16 cellular contexts compared by ENCODE assay signal in genomic region chr16:84178146-84178765, GRCh38. TPM values are rescaled to one million over a fixed set of nuclear protein-coding genes. Genes with fewer than 3 reads are reported as not detected.
DNase-seq lines count a peak whose midpoint lies in the region; ATAC-seq and TF ChIP-seq lines count a peak whose summit lies in the region.
"Had no signal": no experiment of that assay in that cellular context is flagged by ENCODE, and none has a peak within 500 bp of the region (broad histone marks: within the 10 kb centered on the region; RNA-seq: fewer than 3 reads in every experiment).

No MANE protein-coding gene starts in this region.

- no peak overlapping the region for H3K27ac ChIP-seq in mesenchymal stem cell (ENCODE audit: low read length, poor library complexity, severe bottlenecking)
- peak overlapping the region; percentile 77 to 82 for H3K27ac ChIP-seq in tibial artery
- H3K27ac ChIP-seq: parathyroid adenoma had no signal

- H3K36me3 ChIP-seq in mesenchymal stem cell (ENCODE audit: control insufficient read depth in 1 of 2, insufficient read depth in 2 of 2, low read depth in 1 of 2, low read length in 2 of 2) (peaks cover 47 to 53% of the 10 kb centered on the region in 2 experiments), tibial artery (peaks cover 39 to 52% (median 50%) of the 10 kb centered on the region in 3 donors)
- H3K36me3 ChIP-seq: MG63 had no signal

- WGBS in mesenchymal stem cell, result 97% methylated on average over 15 of the region's 15 CpGs

- H3K27ac Mint-ChIP-seq in activated CD4-positive, alpha-beta T cell treated with anti-CD3 and anti-CD28 coated beads, Interleukin-2, amount 10 ng/mL, durations not matched to agents 24 days and 14 days, result peak overlapping the region; percentile 46
- H3K27ac Mint-ChIP-seq in brain, result peak overlapping the region in 4 of 5 experiments; percentile 4 to 75 (median 46)
- H3K27ac Mint-ChIP-seq in stimulated activated effector memory CD8-positive, alpha-beta T cell treated with anti-CD3 and anti-CD28 coated beads, Interleukin-12 subunit alpha, Interleukin-12 subunit beta, amount 100 ng/mL, for 72 hours, result no peak overlapping the region
- H3K27ac Mint-ChIP-seq: activated naive CD4-positive, alpha-beta T cell treated with anti-CD3 and anti-CD28 coated beads, Interleukin-2, amount 10 ng/mL, durations not matched to agents 7 days and 5 days had no signal

- ATAC-seq in stimulated activated effector memory CD8-positive, alpha-beta T cell treated with anti-CD3 and anti-CD28 coated beads, Interleukin-12 subunit alpha, Interleukin-12 subunit beta, amount 100 ng/mL, for 72 hours, result no peak
- ATAC-seq: stimulated activated naive B cell treated with anti-CD40 and anti-IgM and Interleukin-4, amounts not matched to agents 10 μg/mL and 1 μg/mL and 100 μg/mL, for 72 hours had no signal

- intact Hi-C loops in activated CD4-positive, alpha-beta T cell treated with anti-CD3 and anti-CD28 coated beads, Interleukin-2, amount 10 ng/mL, durations not matched to agents 24 days and 14 days (cut with micrococcal nuclease), result no loop called here
- intact Hi-C loops in tibial artery (cut with DNase I; ENCODE audit: low total_unique reads), result no loop called here

- peaks cover 20% of the 10 kb centered on the region for H3K36me3 Mint-ChIP-seq in activated CD4-positive, alpha-beta T cell treated with anti-CD3 and anti-CD28 coated beads, Interleukin-2, amount 10 ng/mL, durations not matched to agents 24 days and 14 days (ENCODE audit: low read depth)
- peaks cover 17% of the 10 kb centered on the region for H3K36me3 Mint-ChIP-seq in brain
- H3K36me3 Mint-ChIP-seq in stimulated activated effector memory CD8-positive, alpha-beta T cell treated with anti-CD3 and anti-CD28 coated beads, Interleukin-12 subunit alpha, Interleukin-12 subunit beta, amount 100 ng/mL, for 72 hours, result peaks cover 33% of the 10 kb centered on the region

- no peak overlapping the region for H2AFZ ChIP-seq in mesenchymal stem cell (ENCODE audit: low read depth, low read length)
- H2AFZ ChIP-seq: parathyroid adenoma had no signal

- H3K9me3 Mint-ChIP-seq in activated CD4-positive, alpha-beta T cell treated with anti-CD3 and anti-CD28 coated beads, Interleukin-2, amount 10 ng/mL, durations not matched to agents 24 days and 14 days, result no peaks in the 10 kb centered on the region
- no peaks in the 10 kb centered on the region for H3K9me3 Mint-ChIP-seq in brain
- no peaks in the 10 kb centered on the region for H3K9me3 Mint-ChIP-seq in stimulated activated effector memory CD8-positive, alpha-beta T cell treated with anti-CD3 and anti-CD28 coated beads, Interleukin-12 subunit alpha, Interleukin-12 subunit beta, amount 100 ng/mL, for 72 hours
- H3K9me3 Mint-ChIP-seq: activated naive CD4-positive, alpha-beta T cell treated with anti-CD3 and anti-CD28 coated beads, Interleukin-2, amount 10 ng/mL, durations not matched to agents 7 days and 5 days; stimulated activated naive B cell treated with anti-CD40 and anti-IgM and Interleukin-4, amounts not matched to agents 10 μg/mL and 1 μg/mL and 100 μg/mL, for 72 hours had no signal

- H2BK15ac ChIP-seq in mesenchymal stem cell (ENCODE audit: low read depth, poor library complexity, severe bottlenecking), result no peak overlapping the region

- no peak overlapping the region for H3K4me3 Mint-ChIP-seq in activated CD4-positive, alpha-beta T cell treated with anti-CD3 and anti-CD28 coated beads, Interleukin-2, amount 10 ng/mL, durations not matched to agents 24 days and 14 days
- no peak overlapping the region for H3K4me3 Mint-ChIP-seq in brain
- no peak overlapping the region for H3K4me3 Mint-ChIP-seq in stimulated activated effector memory CD8-positive, alpha-beta T cell treated with anti-CD3 and anti-CD28 coated beads, Interleukin-12 subunit alpha, Interleukin-12 subunit beta, amount 100 ng/mL, for 72 hours
- H3K4me3 Mint-ChIP-seq: activated naive CD4-positive, alpha-beta T cell treated with anti-CD3 and anti-CD28 coated beads, Interleukin-2, amount 10 ng/mL, durations not matched to agents 7 days and 5 days; stimulated activated naive B cell treated with anti-CD40 and anti-IgM and Interleukin-4, amounts not matched to agents 10 μg/mL and 1 μg/mL and 100 μg/mL, for 72 hours had no signal

- DNase-seq in activated CD4-positive, alpha-beta T cell treated with anti-CD3 and anti-CD28 coated beads, Interleukin-2, amount 10 ng/mL, durations not matched to agents 24 days and 14 days, result no peak
- no peak for DNase-seq in activated CD4-positive, alpha-beta T cell treated with anti-CD3 and anti-CD28 coated beads for 1 hour
- DNase-seq in mesenchymal stem cell (no peak), tibial artery (no peak), NCI-H2171 (lab: John Stamatoyannopoulos, UW) (no peak), GM20000 (ENCODE audit: low spot score) (no peak)
- no peak for DNase-seq in stimulated activated effector memory CD8-positive, alpha-beta T cell treated with anti-CD3 and anti-CD28 coated beads, Interleukin-12 subunit alpha, Interleukin-12 subunit beta, amount 100 ng/mL, for 72 hours (ENCODE audit: low spot score in 2 of 2)
- DNase-seq: activated CD4-positive, alpha-beta T cell treated with anti-CD3 and anti-CD28 coated beads, Interleukin-2, amount 50 U/mL, for 1 hour; activated naive CD4-positive, alpha-beta T cell treated with anti-CD3 and anti-CD28 coated beads, Interleukin-2, amount 10 ng/mL, durations not matched to agents 7 days and 5 days; stimulated activated naive B cell treated with anti-CD40 and anti-IgM and Interleukin-4, amounts not matched to agents 10 μg/mL and 1 μg/mL and 100 μg/mL, for 72 hours; SW 1271 had no signal

- peaks cover 21% of the 10 kb centered on the region for H3K4me1 ChIP-seq in mesenchymal stem cell (ENCODE audit: control insufficient read depth, insufficient read depth, low read depth, low read length)
- H3K4me1 ChIP-seq in tibial artery, result peaks cover 0 to 35% (median 31%) of the 10 kb centered on the region in 4 donors

- no peaks in the 10 kb centered on the region for H3K9me3 ChIP-seq in mesenchymal stem cell (ENCODE audit: control insufficient read depth, low read length)
- H3K9me3 ChIP-seq in tibial artery, result no peaks in the 10 kb centered on the region
- H3K9me3 ChIP-seq: MG63 had no signal

- H2BK12ac ChIP-seq in mesenchymal stem cell (ENCODE audit: low read length in 2 of 2), result peak overlapping the region in 1 of 2 experiments; percentile 45

- H4K8ac ChIP-seq in mesenchymal stem cell (ENCODE audit: low read length), result peak overlapping the region; percentile 53

- H3K4me3 ChIP-seq in mesenchymal stem cell (ENCODE audit: insufficient read depth in 1 of 2, low read depth in 1 of 2, low read length in 2 of 2) (no peak overlapping the region), tibial artery (no peak overlapping the region)
- H3K4me3 ChIP-seq: MG63 had no signal

- peaks cover 11% of the 10 kb centered on the region for H3K4me1 Mint-ChIP-seq in activated CD4-positive, alpha-beta T cell treated with anti-CD3 and anti-CD28 coated beads, Interleukin-2, amount 10 ng/mL, durations not matched to agents 24 days and 14 days
- H3K4me1 Mint-ChIP-seq in brain, result peaks cover 36% of the 10 kb centered on the region
- peaks cover 21% of the 10 kb centered on the region for H3K4me1 Mint-ChIP-seq in stimulated activated effector memory CD8-positive, alpha-beta T cell treated with anti-CD3 and anti-CD28 coated beads, Interleukin-12 subunit alpha, Interleukin-12 subunit beta, amount 100 ng/mL, for 72 hours
- H3K4me1 Mint-ChIP-seq: activated naive CD4-positive, alpha-beta T cell treated with anti-CD3 and anti-CD28 coated beads, Interleukin-2, amount 10 ng/mL, durations not matched to agents 7 days and 5 days had no signal

- peak overlapping the region; percentile 34 for H4K91ac ChIP-seq in mesenchymal stem cell (ENCODE audit: low read length)

- no peak overlapping the region for H3K23ac ChIP-seq in mesenchymal stem cell (ENCODE audit: low read length in 2 of 2)

- H3K14ac ChIP-seq in mesenchymal stem cell (ENCODE audit: low read length in 2 of 2), result no peak overlapping the region

- no peak overlapping the region for H3K4me2 ChIP-seq in mesenchymal stem cell (ENCODE audit: low read length, poor library complexity, severe bottlenecking)

- peaks cover 3% of the 10 kb centered on the region for H3K27me3 Mint-ChIP-seq in activated CD4-positive, alpha-beta T cell treated with anti-CD3 and anti-CD28 coated beads, Interleukin-2, amount 10 ng/mL, durations not matched to agents 24 days and 14 days
- peaks cover 3% of the 10 kb centered on the region for H3K27me3 Mint-ChIP-seq in brain

- H3K9ac ChIP-seq in mesenchymal stem cell (ENCODE audit: low read length), result no peak overlapping the region
- H3K9ac ChIP-seq: parathyroid adenoma had no signal

- no peak for TF ChIP-seq CTCF in brain (conservative IDR thresholded peaks at IDR 0.05)
- no peak for TF ChIP-seq CTCF in tibial artery (IDR thresholded peaks at IDR 0.05)
- TF ChIP-seq CTCF in GM20000 (IDR thresholded peaks at IDR 0.05; ENCODE audit: extremely low read depth, missing control alignments), result no peak

- H2BK5ac ChIP-seq in mesenchymal stem cell (ENCODE audit: low read depth, low read length, poor library complexity, severe bottlenecking), result no peak overlapping the region

- no peak overlapping the region for H3K4ac ChIP-seq in mesenchymal stem cell (ENCODE audit: low read depth in 1 of 2, low read length in 2 of 2)

- H3K27me3 ChIP-seq in mesenchymal stem cell (ENCODE audit: control insufficient read depth in 1 of 2, insufficient read depth in 1 of 2, low read length in 2 of 2) (peaks cover 0 to 6% of the 10 kb centered on the region in 2 experiments), tibial artery (no peaks in the 10 kb centered on the region)
- H3K27me3 ChIP-seq: MG63 had no signal

- no peak overlapping the region for H2BK120ac ChIP-seq in mesenchymal stem cell (ENCODE audit: low read depth, low read length)

- peaks cover 25% of the 10 kb centered on the region for H3K79me1 ChIP-seq in mesenchymal stem cell (replicated peaks; ENCODE audit: low read length, poor library complexity, severe bottlenecking)

- peak overlapping the region in 1 of 2 experiments; percentile 18 for H3K18ac ChIP-seq in mesenchymal stem cell (ENCODE audit: low read depth in 1 of 2, low read length in 2 of 2)

- H2AK5ac ChIP-seq in mesenchymal stem cell (ENCODE audit: low read length, severe bottlenecking), result no peak overlapping the region

RNA-seq across cellular contexts. Expression of gene TAF1C, which starts 8.6 kb away (rescaled TPM):
- total RNA-seq in activated CD4-positive, alpha-beta T cell treated with anti-CD3 and anti-CD28 coated beads, Interleukin-2, amount 10 ng/mL, durations not matched to agents 24 days and 14 days, result 60.3 and 61.1 TPM in 2 replicates
- 18.5 TPM for polyA plus RNA-seq in brain (ENCODE audit: insufficient read depth, low read depth, low replicate concordance)
- polyA plus RNA-seq in mesenchymal stem cell (2013, experiment 1 of 2), result 24.3 TPM
- 22.1 TPM for polyA plus RNA-seq in mesenchymal stem cell (2013, experiment 2 of 2)

RNA-seq across cellular contexts. Expression of gene ADAD2, which starts 12.7 kb away (rescaled TPM):
- total RNA-seq in activated CD4-positive, alpha-beta T cell treated with anti-CD3 and anti-CD28 coated beads, Interleukin-2, amount 10 ng/mL, durations not matched to agents 24 days and 14 days, result not detected in 2 replicates
- polyA plus RNA-seq in brain (ENCODE audit: insufficient read depth, low read depth, low replicate concordance), result 0.54 TPM
- not detected for polyA plus RNA-seq in mesenchymal stem cell (2013, experiment 1 of 2)
- not detected for polyA plus RNA-seq in mesenchymal stem cell (2013, experiment 2 of 2)
- total RNA-seq: A172, frontal cortex had no signal

RNA-seq across cellular contexts. Expression of gene DNAAF1, which starts 33.1 kb away (rescaled TPM):
- not detected in 2 replicates for total RNA-seq in activated CD4-positive, alpha-beta T cell treated with anti-CD3 and anti-CD28 coated beads, Interleukin-2, amount 10 ng/mL, durations not matched to agents 24 days and 14 days
- polyA plus RNA-seq in brain (ENCODE audit: insufficient read depth, low read depth, low replicate concordance), result 0.53 TPM
- polyA plus RNA-seq in mesenchymal stem cell (2013, experiment 1 of 2), result 0.14 TPM
- polyA plus RNA-seq in mesenchymal stem cell (2013, experiment 2 of 2), result 0.10 TPM

RNA-seq across cellular contexts. Expression of gene HSDL1, which starts 33.3 kb away (rescaled TPM):
- total RNA-seq in activated CD4-positive, alpha-beta T cell treated with anti-CD3 and anti-CD28 coated beads, Interleukin-2, amount 10 ng/mL, durations not matched to agents 24 days and 14 days, result 16.4 and 17.6 TPM in 2 replicates
- polyA plus RNA-seq in brain (ENCODE audit: insufficient read depth, low read depth, low replicate concordance), result 30.0 TPM
- polyA plus RNA-seq in mesenchymal stem cell (2013, experiment 1 of 2), result 17.9 TPM
- 17.7 TPM for polyA plus RNA-seq in mesenchymal stem cell (2013, experiment 2 of 2)
